ENCODE assay signal across 19 cellular contexts in genomic region chr3:15531346-15531745, GRCh38. TPM values are rescaled to one million over a fixed set of nuclear protein-coding genes. Genes with fewer than 3 reads are reported as not detected.
A peak's percentile ranks its signal among the peaks of the same experiment; 100 is the strongest.
DNase-seq lines count a peak whose midpoint lies in the region; ATAC-seq and TF ChIP-seq lines count a peak whose summit lies in the region.
"Had no signal": no experiment of that assay in that cellular context is flagged by ENCODE, and none has a peak within 500 bp of the region (broad histone marks: within the 10 kb centered on the region; RNA-seq: fewer than 3 reads in every experiment).

No MANE protein-coding gene starts in this region.

- H3K4me3 ChIP-seq in right atrium auricular region: no peak overlapping the region
- H3K4me3 ChIP-seq in stomach: no peak overlapping the region
- H3K4me3 ChIP-seq: BLaER1 treated with 17β-estradiol and CSF1 and Interleukin-3, amounts not matched to agents 10 nM and 100 nM had no signal

- H3K36me3 Mint-ChIP-seq in central memory CD8-positive, alpha-beta T cell (ENCODE audit: insufficient read depth): no peaks in the 10 kb centered on the region
- H3K36me3 Mint-ChIP-seq in nephron progenitor cell (ENCODE audit: low read depth): peaks cover 8% of the 10 kb centered on the region

- TF ChIP-seq EP300 in stomach (IDR thresholded peaks at IDR 0.05): no peak

- H3K36me3 ChIP-seq in right atrium auricular region (no peaks in the 10 kb centered on the region), stomach (peaks cover 0 to 12% (median 0%) of the 10 kb centered on the region in 4 donors)
- H3K36me3 ChIP-seq: BLaER1 treated with 17β-estradiol and CSF1 and Interleukin-3, amounts not matched to agents 10 nM and 100 nM had no signal

- no peaks in the 10 kb centered on the region for H3K27me3 Mint-ChIP-seq in central memory CD8-positive, alpha-beta T cell
- H3K27me3 Mint-ChIP-seq in nephron progenitor cell (ENCODE audit: low read depth, poor library complexity): peaks cover 3% of the 10 kb centered on the region
- H3K27me3 Mint-ChIP-seq: CD4-positive, alpha-beta T cell had no signal

- no peak for TF ChIP-seq POLR2A in stomach (IDR thresholded peaks at IDR 0.05)

- TF ChIP-seq CTCF in right atrium auricular region (IDR thresholded peaks at IDR 0.05): no peak
- TF ChIP-seq CTCF in nephron progenitor cell (IDR thresholded peaks at IDR 0.05): no peak
- TF ChIP-seq CTCF in stomach (IDR thresholded peaks at IDR 0.05): no peak

- no peak overlapping the region for H3K27ac ChIP-seq in right atrium auricular region
- peak overlapping the region in 1 of 5 donors; percentile 65 for H3K27ac ChIP-seq in stomach
- H3K27ac ChIP-seq: BLaER1 treated with 17β-estradiol and CSF1 and Interleukin-3, amounts not matched to agents 10 nM and 100 nM; HL-60 had no signal

- H3K9me3 Mint-ChIP-seq in central memory CD8-positive, alpha-beta T cell: no peaks in the 10 kb centered on the region
- H3K9me3 Mint-ChIP-seq in nephron progenitor cell: no peaks in the 10 kb centered on the region
- H3K9me3 Mint-ChIP-seq: CD4-positive, alpha-beta T cell had no signal

- intact Hi-C loops in Right ventricle myocardium inferior (cut with DNase I) (no loop called here), stomach (cut with DNase I; ENCODE audit: low total_unique reads) (no loop called here)

- no peak for ATAC-seq in Right ventricle myocardium inferior
- ATAC-seq in central memory CD8-positive, alpha-beta T cell (replicated peaks; ENCODE audit: extremely low read depth, poor library complexity, severe bottlenecking): no peak
- no peak for ATAC-seq in GM19463 (IDR thresholded peaks at IDR 0.05; ENCODE audit: unreplicated experiment)
- ATAC-seq: HCT116 had no signal

- WGBS in stomach, 5 donors: 70 to 87% (median 80%) methylated on average over 1 of the region's 1 CpG

- no peak overlapping the region for H3K4me3 Mint-ChIP-seq in central memory CD8-positive, alpha-beta T cell
- no peak overlapping the region for H3K4me3 Mint-ChIP-seq in nephron progenitor cell
- H3K4me3 Mint-ChIP-seq: CD4-positive, alpha-beta T cell had no signal

- H3K27me3 ChIP-seq in right atrium auricular region: no peaks in the 10 kb centered on the region
- no peaks in the 10 kb centered on the region for H3K27me3 ChIP-seq in stomach
- H3K27me3 ChIP-seq: BLaER1 treated with 17β-estradiol and CSF1 and Interleukin-3, amounts not matched to agents 10 nM and 100 nM had no signal

- H3K9me3 ChIP-seq in right atrium auricular region: no peaks in the 10 kb centered on the region
- no peaks in the 10 kb centered on the region for H3K9me3 ChIP-seq in stomach
- H3K9me3 ChIP-seq: BLaER1 treated with 17β-estradiol and CSF1 and Interleukin-3, amounts not matched to agents 10 nM and 100 nM had no signal

- H3K4me1 ChIP-seq in right atrium auricular region: peaks cover 0 to 13% of the 10 kb centered on the region in 2 donors
- H3K4me1 ChIP-seq in stomach: peaks cover 8 to 32% (median 14%) of the 10 kb centered on the region in 4 donors

- peak overlapping the region; percentile 59 for H3K27ac Mint-ChIP-seq in central memory CD8-positive, alpha-beta T cell (ENCODE audit: low read depth)
- peak overlapping the region; percentile 49 for H3K27ac Mint-ChIP-seq in nephron progenitor cell

- peaks cover 45% of the 10 kb centered on the region for H3K4me1 Mint-ChIP-seq in central memory CD8-positive, alpha-beta T cell
- H3K4me1 Mint-ChIP-seq in nephron progenitor cell: peaks cover 38% of the 10 kb centered on the region

- DNase-seq in right atrium auricular region (ENCODE audit: low spot score): peak; percentile 11
- DNase-seq in Right ventricle myocardium inferior (ENCODE audit: missing footprints): no peak
- no peak for DNase-seq in central memory CD8-positive, alpha-beta T cell (ENCODE audit: low spot score in 2 of 2)
- DNase-seq in islet precursor cell: peak; percentile 30
- no peak for DNase-seq in nephron progenitor cell
- DNase-seq in DMS79 treated with DMSO at 0.1 percent for 48 hours (lab: John Stamatoyannopoulos, UW): no peak
- DNase-seq in stomach: no peak
- DNase-seq: 8988T; ACHN; CD4-positive, alpha-beta T cell; COR-L47; DMS153; DND-41; GF-D8 had no signal

RNA-seq across cellular contexts. Expression of gene COLQ, which starts 9.8 kb away (rescaled TPM):
- total RNA-seq in right atrium auricular region: 10 to 100 TPM; 24.3 to 38.3 TPM
- total RNA-seq in Right ventricle myocardium inferior: 1.7 TPM
- 1 to 10 TPM in 3 of 5 donors, under 1 TPM in 1, not detected in 1; 0.29 to 5.3 (median 1.2) TPM for total RNA-seq in stomach
- 1 to 10 TPM in 1 of 3 donors, under 1 TPM in 2; 0.62 to 1.9 (median 0.76) TPM for polyA plus RNA-seq in stomach
- total RNA-seq: H4 had no signal

Comparison
In these comparisons a context has a peak if more than half of its experiments do, and no peak if none do; other contexts are left out.
1. DNase-seq: peak in right atrium auricular region (single experiment) and islet precursor cell (single experiment); none in Right ventricle myocardium inferior (single experiment), central memory CD8-positive, alpha-beta T cell (0 of 2), nephron progenitor cell (single experiment), DMS79 treated with DMSO at 0.1 percent for 48 hours (single experiment) and stomach (single experiment).